In the genomic region with DNA sequence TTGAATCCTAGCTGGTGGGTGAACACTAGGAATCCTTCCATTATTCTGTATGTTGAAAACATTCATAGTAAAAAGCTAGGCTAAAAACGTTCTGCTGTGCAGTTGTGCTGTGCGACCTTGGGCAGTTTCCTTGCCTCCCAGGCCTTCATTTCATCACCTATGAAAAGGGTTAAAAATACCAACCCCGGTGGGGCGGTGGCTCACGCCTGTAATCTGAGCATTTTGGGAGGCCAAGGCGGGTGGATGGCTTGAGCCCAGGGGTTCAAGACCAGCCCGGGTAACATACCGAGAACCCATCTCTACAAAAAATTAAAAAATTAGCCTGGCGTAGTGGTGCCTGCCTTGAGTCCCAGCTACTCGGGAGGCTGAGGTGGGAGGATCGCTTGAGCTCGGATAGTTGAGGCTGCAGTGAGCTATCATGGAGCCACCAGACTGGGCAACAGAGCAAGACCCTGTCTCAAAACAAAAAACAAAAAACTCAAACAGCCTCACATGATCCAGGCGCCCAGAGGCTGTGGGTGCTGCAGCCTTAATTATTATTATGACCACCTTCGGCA, we compare ENCODE assay signal across 8 cellular contexts. TPM values are rescaled to one million over a fixed set of nuclear protein-coding genes. Genes with fewer than 3 reads are reported as not detected.
DNase-seq lines count a peak whose midpoint lies in the region; ATAC-seq and TF ChIP-seq lines count a peak whose summit lies in the region.

No MANE protein-coding gene starts in this region.

- no peaks in the 10 kb centered on the region for H3K9me3 ChIP-seq in SJCRH30 (replicated peaks)
- H3K9me3 ChIP-seq in esophagus squamous epithelium = no peaks in the 10 kb centered on the region
- no peaks in the 10 kb centered on the region for H3K9me3 ChIP-seq in psoas muscle

- TF ChIP-seq POLR2A in esophagus squamous epithelium (IDR thresholded peaks at IDR 0.05) = no peak

- H3K27me3 ChIP-seq in GM06990 (replicated peaks; ENCODE audit: control insufficient read depth, insufficient read depth, low read length) (no peaks in the 10 kb centered on the region), SJCRH30 (no peaks in the 10 kb centered on the region), esophagus squamous epithelium (peaks cover 0 to 19% (median 4%) of the 10 kb centered on the region in 4 donors), psoas muscle (ENCODE audit: insufficient read depth in 3 of 3, low read length in 2 of 3) (peaks cover 0 to 12% (median 2%) of the 10 kb centered on the region in 3 donors)

- ATAC-seq in psoas muscle (no peak), HG03442 (IDR thresholded peaks at IDR 0.05; ENCODE audit: unreplicated experiment) (no peak), HG02678 (IDR thresholded peaks at IDR 0.05; ENCODE audit: unreplicated experiment) (no peak), HG02870 (IDR thresholded peaks at IDR 0.05; ENCODE audit: unreplicated experiment) (no peak)

- H3K4me3 ChIP-seq in GM06990 (replicated peaks; ENCODE audit: low read depth, low read length) (peak overlapping the region; percentile 90), SJCRH30 (peak overlapping the region; percentile 94), esophagus squamous epithelium (peak overlapping the region; percentile 50 to 74 (median 68)), psoas muscle (peak overlapping the region; percentile 76)

- H3K36me3 ChIP-seq in GM06990 (ENCODE audit: control insufficient read depth, insufficient read depth, low read length) = no peaks in the 10 kb centered on the region
- H3K36me3 ChIP-seq in SJCRH30 = peaks cover 17% of the 10 kb centered on the region
- no peaks in the 10 kb centered on the region for H3K36me3 ChIP-seq in esophagus squamous epithelium
- no peaks in the 10 kb centered on the region for H3K36me3 ChIP-seq in psoas muscle (ENCODE audit: insufficient read depth in 1 of 2, low read depth in 1 of 2)

- TF ChIP-seq CTCF in GM06990 (IDR thresholded peaks at IDR 0.05; ENCODE audit: insufficient read depth, low read length, poor library complexity, severe bottlenecking) = no peak
- TF ChIP-seq CTCF in esophagus squamous epithelium (IDR thresholded peaks at IDR 0.05) = no peak
- no peak for TF ChIP-seq CTCF in psoas muscle (IDR thresholded peaks at IDR 0.05)

- peaks cover under 1% of the 10 kb centered on the region; the same call in 1 of the 2 replicates for H3K4me1 ChIP-seq in SJCRH30
- peaks cover 25 to 49% (median 32%) of the 10 kb centered on the region in 3 donors for H3K4me1 ChIP-seq in esophagus squamous epithelium
- peaks cover 27% of the 10 kb centered on the region for H3K4me1 ChIP-seq in psoas muscle

- 65 to 69% methylated on average over 10 to 11 of the region's 14 CpGs for WGBS in esophagus squamous epithelium, 2 donors
- WGBS in psoas muscle, 3 donors = 70 to 78% (median 71%) methylated on average over 14 of the region's 14 CpGs

- DNase-seq in GM06990 (ENCODE audit: extremely low read depth, insufficient read length) = no peak
- no peak for DNase-seq in SJCRH30
- no peak for DNase-seq in esophagus squamous epithelium (lab: John Stamatoyannopoulos, UW)
- DNase-seq in psoas muscle = peak in 1 of 2 donors; percentile 31
- no peak for DNase-seq in HT-29 (ENCODE audit: low spot score)

- H3K27ac ChIP-seq in SJCRH30 (no peak overlapping the region; the same call in 1 of the 2 replicates), esophagus squamous epithelium (peak overlapping the region; percentile 82 to 91 (median 84)), psoas muscle (peak overlapping the region; percentile 79)

- intact Hi-C loops in esophagus squamous epithelium (cut with DNase I) (no loop called here), psoas muscle (cut with DNase I) (loop anchor here (5.0 kb wide), 2 partner anchors 288 to 548 kb away; no protein-coding TSS in a partner anchor)

RNA-seq across cellular contexts. Expression of gene RRM2, which starts 2.9 kb away (rescaled TPM):
- total RNA-seq in SJCRH30 (2014; rRNA removed; shearing (Covaris generic)) = 417 and 456 TPM in 2 replicates
- total RNA-seq in esophagus squamous epithelium (10 to 100 TPM; 16.2 to 65.1 (median 41.7) TPM), psoas muscle (1 to 10 TPM in 1 of 4 donors, under 1 TPM in 1, not detected in 2; 0.27 to 1.3 TPM)
- polyA plus RNA-seq in psoas muscle = 1 to 10 TPM in 1 of 3 donors, under 1 TPM in 2; 0.35 to 9.3 (median 0.96) TPM
- total RNA-seq in HT-29 (2014; rRNA removed; shearing (Covaris generic)) = 223 and 264 TPM in 2 replicates

RNA-seq across cellular contexts. Expression of gene CYS1, which starts 39.5 kb away (rescaled TPM):
- not detected in 2 replicates for total RNA-seq in SJCRH30 (2014; rRNA removed; shearing (Covaris generic))
- 1 to 10 TPM in 2 of 4 donors, under 1 TPM in 2; 0.09 to 2.5 (median 0.80) TPM for total RNA-seq in esophagus squamous epithelium
- under 1 TPM; 0.13 to 0.58 (median 0.16) TPM for total RNA-seq in psoas muscle
- polyA plus RNA-seq in psoas muscle = under 1 TPM; 0.06 to 0.10 (median 0.07) TPM
- total RNA-seq in HT-29 (2014; rRNA removed; shearing (Covaris generic)) = not detected in 2 replicates

Comparison
In these comparisons a context has a peak if more than half of its experiments do, and no peak if none do; other contexts are left out.
1. RNA of gene RRM2, which starts 2.9 kb away (total RNA-seq): 417 to 456 TPM in SJCRH30, 223 to 264 TPM in HT-29 and 16.2 to 65.1 TPM in esophagus squamous epithelium; 0.27 to 1.3 TPM in psoas muscle; every median in the first group is over 4 times any median in the second.
2. Peak in every context shown above with its lines, with median percentiles within 50 percentile points of each other: H3K4me3 ChIP-seq.